Comparison of ENCODE assay signal across 1 cellular context in the genomic region with DNA sequence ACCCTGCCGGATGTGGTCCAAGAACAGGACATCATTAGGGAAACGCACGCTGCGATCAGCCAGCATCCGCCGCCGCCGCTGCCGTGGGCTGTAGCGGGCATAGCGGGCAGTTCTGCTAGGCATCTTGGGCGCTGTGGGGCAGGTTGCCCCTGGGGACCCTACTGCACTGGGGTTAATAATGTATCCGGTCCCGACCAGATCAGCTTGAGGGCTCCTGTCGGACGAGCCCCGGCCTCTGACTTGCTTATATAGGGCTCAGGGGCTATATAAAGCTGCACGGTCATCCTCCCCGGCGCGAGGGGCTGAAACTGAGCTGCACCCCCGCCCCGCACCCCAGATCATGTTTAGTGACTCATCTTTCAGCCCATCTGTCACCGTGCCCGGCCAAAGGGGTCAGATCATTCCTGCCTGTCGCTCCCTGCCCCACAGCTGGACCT.
TF ChIP-seq lines count a peak whose summit lies in the region.

Gene PPP1R27, minus strand, starts transcription at position 220 of the 437 bp plus-strand sequence. Its CDS starts 97 bp downstream, at position 123.

TF ChIP-seq in GM23338, 12 proteins besides CTCF, POLR2A, EP300 and RAD21 (continued from another document):
- TF ChIP-seq, protein P1, sequence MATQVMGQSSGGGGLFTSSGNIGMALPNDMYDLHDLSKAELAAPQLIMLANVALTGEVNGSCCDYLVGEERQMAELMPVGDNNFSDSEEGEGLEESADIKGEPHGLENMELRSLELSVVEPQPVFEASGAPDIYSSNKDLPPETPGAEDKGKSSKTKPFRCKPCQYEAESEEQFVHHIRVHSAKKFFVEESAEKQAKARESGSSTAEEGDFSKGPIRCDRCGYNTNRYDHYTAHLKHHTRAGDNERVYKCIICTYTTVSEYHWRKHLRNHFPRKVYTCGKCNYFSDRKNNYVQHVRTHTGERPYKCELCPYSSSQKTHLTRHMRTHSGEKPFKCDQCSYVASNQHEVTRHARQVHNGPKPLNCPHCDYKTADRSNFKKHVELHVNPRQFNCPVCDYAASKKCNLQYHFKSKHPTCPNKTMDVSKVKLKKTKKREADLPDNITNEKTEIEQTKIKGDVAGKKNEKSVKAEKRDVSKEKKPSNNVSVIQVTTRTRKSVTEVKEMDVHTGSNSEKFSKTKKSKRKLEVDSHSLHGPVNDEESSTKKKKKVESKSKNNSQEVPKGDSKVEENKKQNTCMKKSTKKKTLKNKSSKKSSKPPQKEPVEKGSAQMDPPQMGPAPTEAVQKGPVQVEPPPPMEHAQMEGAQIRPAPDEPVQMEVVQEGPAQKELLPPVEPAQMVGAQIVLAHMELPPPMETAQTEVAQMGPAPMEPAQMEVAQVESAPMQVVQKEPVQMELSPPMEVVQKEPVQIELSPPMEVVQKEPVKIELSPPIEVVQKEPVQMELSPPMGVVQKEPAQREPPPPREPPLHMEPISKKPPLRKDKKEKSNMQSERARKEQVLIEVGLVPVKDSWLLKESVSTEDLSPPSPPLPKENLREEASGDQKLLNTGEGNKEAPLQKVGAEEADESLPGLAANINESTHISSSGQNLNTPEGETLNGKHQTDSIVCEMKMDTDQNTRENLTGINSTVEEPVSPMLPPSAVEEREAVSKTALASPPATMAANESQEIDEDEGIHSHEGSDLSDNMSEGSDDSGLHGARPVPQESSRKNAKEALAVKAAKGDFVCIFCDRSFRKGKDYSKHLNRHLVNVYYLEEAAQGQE (IDR thresholded peaks at IDR 0.05; ENCODE audit: unreplicated experiment): no peak
- no peak for TF ChIP-seq POLR2AphosphoS5 (IDR thresholded peaks at IDR 0.05; ENCODE audit: low read depth)
- no peak for TF ChIP-seq ZNF114 (CRISPR knock-in tag; IDR thresholded peaks at IDR 0.05)
- TF ChIP-seq CREB1 (CRISPR knock-in tag; IDR thresholded peaks at IDR 0.05; ENCODE audit: low read depth): no peak
- no peak for TF ChIP-seq ZNF331 (CRISPR knock-in tag; IDR thresholded peaks at IDR 0.05; ENCODE audit: low read depth)
